In the genomic region with DNA sequence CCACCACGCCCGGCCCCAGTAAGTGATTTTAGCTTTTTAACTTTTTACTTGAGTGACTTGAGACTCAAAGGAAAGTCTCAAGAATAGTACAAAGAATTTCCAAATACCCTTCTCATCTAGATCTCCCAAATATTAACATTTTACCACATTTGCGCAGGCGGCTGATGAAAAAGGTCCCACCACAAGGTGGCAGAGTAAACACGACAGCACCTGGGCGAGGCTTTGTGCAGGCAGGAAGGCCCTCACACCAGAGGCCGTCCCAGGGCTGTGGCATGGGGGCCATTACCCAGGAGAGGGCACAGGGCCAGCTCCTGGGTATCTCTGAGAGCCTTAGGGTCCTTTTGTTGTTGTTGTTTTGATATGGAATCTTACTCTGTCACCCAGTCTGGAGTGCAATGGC, we compare ENCODE assay signal across 8 cellular contexts.
DNase-seq lines count a peak whose midpoint lies in the region; ATAC-seq and TF ChIP-seq lines count a peak whose summit lies in the region.

No MANE protein-coding gene starts in this region.

- no peaks in the 10 kb centered on the region for H3F3A ChIP-seq in SU-DHL-6 (ENCODE audit: insufficient read depth)

- TF ChIP-seq CTCF in GM13976 (IDR thresholded peaks at IDR 0.05; ENCODE audit: borderline replicate concordance, control extremely low read depth, extremely low read depth, insufficient read depth, missing control alignments) (peak; percentile 56), SU-DHL-6 (IDR thresholded peaks at IDR 0.05; ENCODE audit: insufficient read depth, low read length, poor library complexity, severe bottlenecking) (peak; percentile 54), foreskin fibroblast (IDR thresholded peaks at IDR 0.05; ENCODE audit: low read depth, low read length) (peak; percentile 21)

- no peaks in the 10 kb centered on the region for H3K9me2 ChIP-seq in SU-DHL-6 (replicated peaks; ENCODE audit: insufficient read depth, low read length)

- ATAC-seq in stimulated activated naive CD8-positive, alpha-beta T cell treated with anti-CD3 and anti-CD28 coated beads, Interleukin-15, Interleukin-2, amounts not matched to agents 100 U/mL and 50 U/mL, for 24 hours: no peak
- no peak for ATAC-seq in HG03025 (IDR thresholded peaks at IDR 0.05; ENCODE audit: low FRiP score, unreplicated experiment)

- no peak overlapping the region for H3K4me2 ChIP-seq in SU-DHL-6 (ENCODE audit: low read depth, low read length, poor library complexity, severe bottlenecking)

- H3K79me2 ChIP-seq in SU-DHL-6 (ENCODE audit: insufficient read depth, low read length): no peaks in the 10 kb centered on the region

- DNase-seq in AML-193 (lab: John Stamatoyannopoulos, UW) (peak; percentile 3 to 16), GM13976 (ENCODE audit: low spot score) (peak; percentile 59), foreskin fibroblast (peak; percentile 6 to 41), T1000 (lab: John Stamatoyannopoulos, UW) (no peak), NCI-H226 (no peak)
- DNase-seq in stimulated activated naive CD8-positive, alpha-beta T cell treated with anti-CD3 and anti-CD28 coated beads, Interleukin-15, Interleukin-2, amounts not matched to agents 100 U/mL and 50 U/mL, for 24 hours: peak; percentile 21

- H3K27me3 ChIP-seq in SU-DHL-6 (ENCODE audit: low read length): no peaks in the 10 kb centered on the region

- H3K9ac ChIP-seq in SU-DHL-6 (ENCODE audit: low read length): no peak overlapping the region

- no peak overlapping the region for H3K27ac ChIP-seq in SU-DHL-6 (ENCODE audit: low read depth, low read length)

- no peak overlapping the region for H3K4me3 ChIP-seq in SU-DHL-6 (ENCODE audit: insufficient read depth, low read length, poor library complexity, severe bottlenecking)
- H3K4me3 ChIP-seq in foreskin fibroblast (ENCODE audit: low read depth in 1 of 2, low read length in 2 of 2): no peak overlapping the region

- H2AFZ ChIP-seq in SU-DHL-6 (ENCODE audit: low read depth, low read length, severe bottlenecking): no peak overlapping the region

- H4K20me1 ChIP-seq in SU-DHL-6 (ENCODE audit: low read depth, low read length): no peaks in the 10 kb centered on the region

- H3K36me3 ChIP-seq in SU-DHL-6 (ENCODE audit: low read length): no peaks in the 10 kb centered on the region

- no peaks in the 10 kb centered on the region for H3K9me3 ChIP-seq in SU-DHL-6 (ENCODE audit: insufficient read depth, low read length)

- in situ Hi-C loops in GM13976 (cut with MboI; ENCODE audit: low sequenced_read_pairs, unreplicated experiment): no loop called here

Comparison
In these comparisons a context has a peak if more than half of its experiments do, and no peak if none do; other contexts are left out.
1. DNase-seq: peak in AML-193 (2 of 2), GM13976 (single experiment), foreskin fibroblast (2 of 2) and stimulated activated naive CD8-positive, alpha-beta T cell treated with anti-CD3 and anti-CD28 coated beads, Interleukin-15, Interleukin-2, amounts not matched to agents 100 U/mL and 50 U/mL, for 24 hours (single experiment); none in T1000 (single experiment) and NCI-H226 (single experiment).
2. Peak in every context shown above with its lines, with median percentiles within 50 percentile points of each other: CTCF ChIP-seq.